9 cellular contexts compared by ENCODE assay signal in the genomic region with DNA sequence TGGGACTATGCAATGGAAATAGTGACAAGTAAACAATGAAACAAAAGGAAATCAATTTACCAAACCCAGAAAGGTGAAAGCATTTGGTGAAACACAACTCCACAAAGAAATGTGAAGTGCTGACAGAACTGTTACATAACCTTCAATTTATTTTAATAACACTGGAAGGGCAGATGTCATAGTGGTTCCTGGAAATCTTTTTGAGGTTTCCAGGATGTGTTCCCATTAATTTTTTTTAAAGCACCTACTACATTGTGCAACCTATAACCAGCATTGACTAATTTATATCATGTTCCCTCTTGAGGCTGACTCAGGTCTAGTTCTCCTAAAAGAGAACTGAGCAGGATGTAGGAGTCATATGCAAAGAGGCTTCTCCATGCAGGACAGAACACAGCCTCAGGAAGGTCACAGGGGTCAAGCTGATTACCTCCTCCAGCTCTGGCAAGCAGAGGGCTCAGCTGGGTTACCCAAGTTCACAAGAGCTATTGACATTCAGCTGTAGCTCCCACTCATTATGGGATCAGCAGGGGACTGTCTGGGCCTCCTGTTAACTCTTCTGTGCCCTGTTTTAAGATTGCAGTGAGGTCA.
DNase-seq lines count a peak whose midpoint lies in the region; ATAC-seq and TF ChIP-seq lines count a peak whose summit lies in the region.
"Had no signal": no experiment of that assay in that cellular context is flagged by ENCODE, and none has a peak within 500 bp of the region (broad histone marks: within the 10 kb centered on the region; RNA-seq: fewer than 3 reads in every experiment).

No MANE protein-coding gene starts in this region.

- peaks cover 37% of the 10 kb centered on the region for H3F3A ChIP-seq in GM23248 (ENCODE audit: insufficient read depth)
- H3F3A ChIP-seq in neural progenitor cell (ENCODE audit: low read depth): no peaks in the 10 kb centered on the region

- H3K27ac ChIP-seq in GM23248: peak overlapping the region; percentile 74
- H3K27ac ChIP-seq in endodermal cell (ENCODE audit: low read depth, low read length): peak overlapping the region; percentile 12
- no peak overlapping the region for H3K27ac ChIP-seq in neural progenitor cell
- H3K27ac ChIP-seq: parathyroid adenoma had no signal

- H3K4me2 ChIP-seq in GM23248 (ENCODE audit: unreplicated experiment) (peak overlapping the region; percentile 46), neural progenitor cell (no peak overlapping the region)

- H3K27me3 Mint-ChIP-seq in endodermal cell (ENCODE audit: insufficient read depth): peaks cover 6% of the 10 kb centered on the region
- peaks cover 8% of the 10 kb centered on the region for H3K27me3 Mint-ChIP-seq in neural progenitor cell (ENCODE audit: insufficient read depth, low read depth)
- H3K27me3 Mint-ChIP-seq in osteocyte (ENCODE audit: unreplicated experiment): no peaks in the 10 kb centered on the region

- no peaks in the 10 kb centered on the region for H3K27me3 ChIP-seq in GM23248 (replicated peaks; ENCODE audit: insufficient read depth)
- H3K27me3 ChIP-seq in endodermal cell (ENCODE audit: control insufficient read depth, insufficient read depth, low read length, poor library complexity, severe bottlenecking): no peaks in the 10 kb centered on the region
- peaks cover 19% of the 10 kb centered on the region for H3K27me3 ChIP-seq in neural progenitor cell

- H3K36me3 Mint-ChIP-seq in endodermal cell (ENCODE audit: low read depth): no peaks in the 10 kb centered on the region
- no peaks in the 10 kb centered on the region for H3K36me3 Mint-ChIP-seq in neural progenitor cell
- no peaks in the 10 kb centered on the region for H3K36me3 Mint-ChIP-seq in osteocyte (ENCODE audit: unreplicated experiment)

- H3K9me3 ChIP-seq in GM23248 (ENCODE audit: low read depth) (no peaks in the 10 kb centered on the region), endodermal cell (ENCODE audit: control insufficient read depth, low read length) (no peaks in the 10 kb centered on the region), neural progenitor cell (ENCODE audit: low read depth) (no peaks in the 10 kb centered on the region)

- H2AFZ ChIP-seq in GM23248: no peak overlapping the region
- no peak overlapping the region for H2AFZ ChIP-seq in neural progenitor cell (replicated peaks)
- H2AFZ ChIP-seq: parathyroid adenoma had no signal

- no peaks in the 10 kb centered on the region for H3K79me2 ChIP-seq in GM23248 (ENCODE audit: insufficient read depth)
- H3K79me2 ChIP-seq in neural progenitor cell (ENCODE audit: low read depth): no peaks in the 10 kb centered on the region
- H3K79me2 ChIP-seq: parathyroid adenoma had no signal

- in situ Hi-C loops in GM23248 (cut with MboI): no loop called here

- peaks cover 1% of the 10 kb centered on the region for H3K9me3 Mint-ChIP-seq in endodermal cell
- H3K9me3 Mint-ChIP-seq in neural progenitor cell: peaks cover 9% of the 10 kb centered on the region
- peaks cover 7% of the 10 kb centered on the region for H3K9me3 Mint-ChIP-seq in osteocyte (ENCODE audit: unreplicated experiment)

- H3K36me3 ChIP-seq in GM23248 (ENCODE audit: low read depth) (no peaks in the 10 kb centered on the region), endodermal cell (ENCODE audit: control insufficient read depth, insufficient read depth, low read length) (no peaks in the 10 kb centered on the region), neural progenitor cell (no peaks in the 10 kb centered on the region)

- H3K4me3 ChIP-seq in GM23248: no peak overlapping the region
- peak overlapping the region; percentile 5 for H3K4me3 ChIP-seq in endodermal cell (ENCODE audit: low read length)
- H3K4me3 ChIP-seq in neural progenitor cell: no peak overlapping the region

- H3K4me1 ChIP-seq in GM23248 (ENCODE audit: insufficient read depth) (peaks cover 33% of the 10 kb centered on the region), endodermal cell (ENCODE audit: control insufficient read depth, insufficient read depth, low read length) (peaks cover 16% of the 10 kb centered on the region), neural progenitor cell (no peaks in the 10 kb centered on the region)
- H3K4me1 ChIP-seq: parathyroid adenoma had no signal

- H3K4me3 Mint-ChIP-seq in endodermal cell (no peak overlapping the region), neural progenitor cell (no peak overlapping the region), osteocyte (ENCODE audit: unreplicated experiment) (no peak overlapping the region)

- no peaks in the 10 kb centered on the region for H3K9me2 ChIP-seq in GM23248 (ENCODE audit: insufficient read depth)

- H3K27ac Mint-ChIP-seq in endodermal cell (no peak overlapping the region), neural progenitor cell (no peak overlapping the region), osteocyte (ENCODE audit: unreplicated experiment) (no peak overlapping the region)

- H3K4me1 Mint-ChIP-seq in endodermal cell (peaks cover 37% of the 10 kb centered on the region), neural progenitor cell (peaks cover 37% of the 10 kb centered on the region), osteocyte (ENCODE audit: unreplicated experiment) (peaks cover 8% of the 10 kb centered on the region)

- H3K9ac ChIP-seq in GM23248 (peak overlapping the region; percentile 20), endodermal cell (ENCODE audit: extremely low read depth, low read length, poor library complexity, severe bottlenecking) (no peak overlapping the region), neural progenitor cell (no peak overlapping the region)
- H3K9ac ChIP-seq: parathyroid adenoma had no signal

- ATAC-seq in HG03432 (IDR thresholded peaks at IDR 0.05; ENCODE audit: unreplicated experiment) (no peak), HG02840 (IDR thresholded peaks at IDR 0.05; ENCODE audit: low FRiP score, unreplicated experiment) (no peak)

- TF ChIP-seq CTCF in endodermal cell (conservative IDR thresholded peaks at IDR 0.05): no peak
- no peak for TF ChIP-seq CTCF in neural progenitor cell (IDR thresholded peaks at IDR 0.05)
- no peak for TF ChIP-seq CTCF in osteocyte (IDR thresholded peaks at IDR 0.05)

- no peaks in the 10 kb centered on the region for H4K20me1 ChIP-seq in GM23248 (ENCODE audit: insufficient read depth)
- no peaks in the 10 kb centered on the region for H4K20me1 ChIP-seq in neural progenitor cell (ENCODE audit: low read depth)

- peak; percentile 86 for DNase-seq in GM23248
- DNase-seq in NCI-H2196 treated with DMSO at 0.1 percent for 48 hours (lab: John Stamatoyannopoulos, UW; ENCODE audit: unreplicated experiment): peak; percentile 14
- DNase-seq in endodermal cell: peak; percentile 90
- DNase-seq in neural progenitor cell (ENCODE audit: low spot score): peak; percentile 23
- no peak for DNase-seq in NCI-H2107 treated with DMSO at 0.1 percent for 48 hours (lab: John Stamatoyannopoulos, UW; ENCODE audit: unreplicated experiment)
- no peak for DNase-seq in osteocyte (ENCODE audit: extremely low spot score, unreplicated experiment)

Comparison
In these comparisons a context has a peak if more than half of its experiments do, and no peak if none do; other contexts are left out.
1. DNase-seq: peak in GM23248 (single experiment), NCI-H2196 treated with DMSO at 0.1 percent for 48 hours (single experiment), endodermal cell (single experiment) and neural progenitor cell (single experiment); none in NCI-H2107 treated with DMSO at 0.1 percent for 48 hours (single experiment) and osteocyte (single experiment).